19 cellular contexts compared by ENCODE assay signal in the genomic region with DNA sequence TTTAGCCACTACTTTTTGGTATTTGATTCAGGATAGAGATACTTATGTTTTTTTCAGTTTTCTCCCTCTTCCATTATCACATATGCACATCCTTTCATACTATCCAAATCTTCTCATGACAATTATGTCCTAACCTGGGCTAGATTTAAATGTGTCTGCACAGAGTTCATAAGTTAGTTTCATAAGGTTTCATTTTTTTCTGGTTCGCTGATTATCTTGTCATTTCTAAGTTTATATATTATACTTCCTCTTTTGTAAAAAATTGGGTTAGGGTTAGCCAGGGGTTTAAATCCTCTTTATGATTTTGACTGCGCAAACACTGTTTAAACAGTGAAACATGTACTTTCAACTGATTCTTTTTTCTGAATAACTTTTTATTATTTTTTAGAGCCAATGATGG.
"Had no signal": no experiment of that assay in that cellular context is flagged by ENCODE, and none has a peak within 500 bp of the region (broad histone marks: within the 10 kb centered on the region; RNA-seq: fewer than 3 reads in every experiment).

No MANE protein-coding gene starts in this region.

- H3K9me3 ChIP-seq: esophagus muscularis mucosa, left ventricle myocardium inferior, neutrophil, suprapubic skin had no signal

- H3K27ac Mint-ChIP-seq: activated naive CD8-positive, alpha-beta T cell treated with anti-CD3 and anti-CD28 coated beads, Interleukin-2, amount 10 ng/mL, durations not matched to agents 7 days and 5 days; activated T-helper 1 cell treated with anti-CD3 and anti-CD28 coated beads, Interleukin-12 subunit alpha, Interleukin-12 subunit beta, Interleukin-2, Interleukin-4 antibody, amounts not matched to agents 30 ng/mL and 10 ng/mL and 1 ng/mL, durations not matched to agents 14 hours and 24 hours and 36 hours; natural killer cell; stimulated activated naive CD8-positive, alpha-beta T cell treated with anti-CD3 and anti-CD28 coated beads, Interleukin-15, Interleukin-2, amounts not matched to agents 100 ng/mL and 50 ng/mL, for 24 hours; T-helper 17 cell had no signal

- H3K36me3 ChIP-seq: brain microvascular endothelial cell, esophagus muscularis mucosa, left ventricle myocardium inferior, neutrophil, suprapubic skin had no signal

- H3K4me1 Mint-ChIP-seq: activated naive CD8-positive, alpha-beta T cell treated with anti-CD3 and anti-CD28 coated beads, Interleukin-2, amount 10 ng/mL, durations not matched to agents 7 days and 5 days; central memory CD8-positive, alpha-beta T cell; natural killer cell had no signal

- H3K36me3 Mint-ChIP-seq: activated naive CD8-positive, alpha-beta T cell treated with anti-CD3 and anti-CD28 coated beads, Interleukin-2, amount 10 ng/mL, durations not matched to agents 7 days and 5 days; natural killer cell had no signal

- H3K4me3 ChIP-seq: coronary artery, esophagus muscularis mucosa, left ventricle myocardium inferior, skin epidermis, suprapubic skin had no signal

- H3K9me3 Mint-ChIP-seq: activated naive CD8-positive, alpha-beta T cell treated with anti-CD3 and anti-CD28 coated beads, Interleukin-2, amount 10 ng/mL, durations not matched to agents 7 days and 5 days; activated T-helper 1 cell treated with anti-CD3 and anti-CD28 coated beads, Interleukin-12 subunit alpha, Interleukin-12 subunit beta, Interleukin-2, Interleukin-4 antibody, amounts not matched to agents 30 ng/mL and 10 ng/mL and 1 ng/mL, durations not matched to agents 14 hours and 24 hours and 36 hours; central memory CD8-positive, alpha-beta T cell; natural killer cell; stimulated activated naive CD8-positive, alpha-beta T cell treated with anti-CD3 and anti-CD28 coated beads, Interleukin-15, Interleukin-2, amounts not matched to agents 100 ng/mL and 50 ng/mL, for 24 hours had no signal

- H3K4me1 ChIP-seq: esophagus muscularis mucosa, suprapubic skin had no signal

- ATAC-seq: natural killer cell, T-helper 17 cell had no signal

- DNase-seq: activated CD4-positive, alpha-beta T cell treated with anti-CD3 and anti-CD28 coated beads, Interleukin-2, amount 50 U/mL, for 1 hour; activated naive CD8-positive, alpha-beta T cell treated with anti-CD3 and anti-CD28 coated beads, Interleukin-2, amount 10 ng/mL, durations not matched to agents 7 days and 5 days; brain microvascular endothelial cell; hypothalamus; left ventricle myocardium inferior; natural killer cell; posterior cingulate gyrus; stimulated activated CD4-positive, alpha-beta T cell treated with anti-CD3 and anti-CD28 coated beads, Interleukin-4, amount 100 ng/mL, for 24 hours; stimulated activated CD8-positive, alpha-beta memory T cell treated with anti-CD3 and anti-CD28 coated beads, Interleukin-4, amount 100 ng/mL, for 48 hours; T-helper 17 cell; trophoblast cell had no signal

- H3K27ac ChIP-seq: brain microvascular endothelial cell, coronary artery, esophagus muscularis mucosa, neutrophil, skin epidermis, suprapubic skin had no signal

- H3K27me3 ChIP-seq: brain microvascular endothelial cell, neutrophil had no signal

- H3K4me3 Mint-ChIP-seq: activated naive CD8-positive, alpha-beta T cell treated with anti-CD3 and anti-CD28 coated beads, Interleukin-2, amount 10 ng/mL, durations not matched to agents 7 days and 5 days; activated T-helper 1 cell treated with anti-CD3 and anti-CD28 coated beads, Interleukin-12 subunit alpha, Interleukin-12 subunit beta, Interleukin-2, Interleukin-4 antibody, amounts not matched to agents 30 ng/mL and 10 ng/mL and 1 ng/mL, durations not matched to agents 14 hours and 24 hours and 36 hours; central memory CD8-positive, alpha-beta T cell; natural killer cell; stimulated activated naive CD8-positive, alpha-beta T cell treated with anti-CD3 and anti-CD28 coated beads, Interleukin-15, Interleukin-2, amounts not matched to agents 100 ng/mL and 50 ng/mL, for 24 hours; T-helper 17 cell had no signal
